Comparison of ENCODE assay signal across 1 cellular context in the genomic region with DNA sequence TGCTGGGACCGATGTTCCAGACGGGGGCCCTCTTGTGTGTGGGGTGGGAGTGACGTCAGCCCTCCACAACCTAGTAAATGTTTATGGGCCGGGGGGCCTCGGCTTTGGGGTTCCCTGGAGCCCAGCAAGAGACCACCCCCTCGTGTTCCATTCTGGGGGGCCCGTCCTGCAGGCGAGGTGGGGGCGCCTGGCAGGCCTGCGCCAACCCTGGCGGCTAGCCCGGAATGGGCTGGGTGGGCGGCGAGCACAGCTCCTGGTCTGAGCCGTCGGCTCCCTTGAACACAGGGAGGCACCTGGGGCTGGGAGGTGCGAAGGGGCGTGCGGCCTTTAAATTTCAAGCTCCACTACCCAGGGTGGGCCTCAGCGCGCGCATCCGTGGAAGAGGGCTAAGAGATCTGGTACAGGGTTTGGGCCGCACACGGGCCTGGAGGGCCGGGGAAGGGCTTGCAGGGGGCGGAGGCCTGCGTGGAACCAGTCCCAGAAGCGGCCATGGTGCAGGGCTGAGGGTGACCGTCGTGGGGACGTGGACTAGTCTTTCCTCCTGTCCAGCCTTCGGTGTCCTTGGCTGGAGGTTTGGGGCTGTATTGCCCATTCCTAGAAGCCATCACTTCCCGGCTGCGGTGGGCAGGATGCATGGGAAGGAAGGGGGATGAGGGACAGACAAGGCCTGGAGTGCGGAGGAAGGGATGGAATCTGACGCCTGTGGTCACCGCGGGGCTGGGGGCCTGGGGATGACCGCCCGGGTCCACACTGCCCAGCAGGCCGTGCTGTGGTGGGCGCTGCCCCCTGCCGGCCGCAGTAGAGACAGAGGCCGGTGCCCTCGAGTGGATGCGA.
TF ChIP-seq lines count a peak whose summit lies in the region.

No MANE protein-coding gene starts in this region.

TF ChIP-seq in HepG2, 621 proteins besides CTCF, POLR2A, EP300 and RAD21 (continued from another document and continues in another):
- TF ChIP-seq ZNF331 (CRISPR knock-in tag; IDR thresholded peaks at IDR 0.05) (peak; percentile 55; the same call in 1 of the 2 replicates), GABPB1 (CRISPR knock-in tag; IDR thresholded peaks at IDR 0.05) (peak; percentile 56; the same call in 1 of the 2 replicates), DR1 (CRISPR knock-in tag; IDR thresholded peaks at IDR 0.05) (no peak), HDAC1 (CRISPR knock-in tag; IDR thresholded peaks at IDR 0.05) (peak; percentile 49; the same call in 1 of the 2 replicates), NFKB2 (CRISPR knock-in tag; IDR thresholded peaks at IDR 0.05; ENCODE audit: borderline replicate concordance) (peak; percentile 55; the same call in 1 of the 2 replicates), SP140L (CRISPR knock-in tag; IDR thresholded peaks at IDR 0.05; ENCODE audit: borderline replicate concordance) (no peak), ZNF530 (CRISPR knock-in tag; IDR thresholded peaks at IDR 0.05; ENCODE audit: low read depth) (no peak), ZNF891 (CRISPR knock-in tag; IDR thresholded peaks at IDR 0.05) (peak; percentile 29; the same call in 1 of the 2 replicates), ZNF841 (CRISPR knock-in tag; IDR thresholded peaks at IDR 0.05; ENCODE audit: borderline replicate concordance) (no peak), ZNF24 (IDR thresholded peaks at IDR 0.05) (no peak), KDM5B (CRISPR knock-in tag; IDR thresholded peaks at IDR 0.05; ENCODE audit: borderline replicate concordance) (peak; percentile 62; the same call in 1 of the 2 replicates), SOX6 (IDR thresholded peaks at IDR 0.05) (no peak), SOX6 (CRISPR knock-in tag; IDR thresholded peaks at IDR 0.05) (peak; percentile 66), ZNF124 (CRISPR knock-in tag; IDR thresholded peaks at IDR 0.05) (no peak), TAF1 (CRISPR knock-in tag; IDR thresholded peaks at IDR 0.05) (no peak), BCL6 (CRISPR knock-in tag; IDR thresholded peaks at IDR 0.05) (peak; percentile 52), GATAD2A (CRISPR knock-in tag; IDR thresholded peaks at IDR 0.05) (peak; percentile 77), ESRRA (CRISPR knock-in tag; IDR thresholded peaks at IDR 0.05; ENCODE audit: low read depth) (peak; percentile 41; the same call in 1 of the 2 replicates), PHF8 (CRISPR knock-in tag; IDR thresholded peaks at IDR 0.05) (peak; percentile 49; the same call in 1 of the 2 replicates), YEATS4 (CRISPR knock-in tag; IDR thresholded peaks at IDR 0.05; ENCODE audit: borderline replicate concordance) (peak; percentile 42; the same call in 1 of the 2 replicates), SOX13 (IDR thresholded peaks at IDR 0.05) (no peak), SOX13 (CRISPR knock-in tag; conservative IDR thresholded peaks at IDR 0.05 in 1 of 2, IDR thresholded peaks at IDR 0.05 in 1 of 2) (peak in 1 of 2 experiments; percentile 37; a peak in 2 of 4 replicates), KMT2B (CRISPR knock-in tag; IDR thresholded peaks at IDR 0.05) (0 out of 2 replicates have a peak, but pooled peaks have one; percentile 49), FOSL2 (CRISPR knock-in tag; IDR thresholded peaks at IDR 0.05) (peak; percentile 29; the same call in 1 of the 2 replicates), YY1 (IDR thresholded peaks at IDR 0.05; ENCODE audit: insufficient read depth, insufficient replicate concordance, low read depth, low read length) (peak; percentile 45), HIVEP1 (CRISPR knock-in tag; IDR thresholded peaks at IDR 0.05) (peak; percentile 72), ZNF644 (CRISPR knock-in tag; IDR thresholded peaks at IDR 0.05; ENCODE audit: low read depth) (no peak), STAT5B (CRISPR knock-in tag; IDR thresholded peaks at IDR 0.05) (0 out of 2 replicates have a peak, but pooled peaks have one; percentile 51), CEBPG (CRISPR knock-in tag; IDR thresholded peaks at IDR 0.05) (0 out of 2 replicates have a peak, but pooled peaks have one; percentile 3), ZNF768 (CRISPR knock-in tag; IDR thresholded peaks at IDR 0.05) (peak; percentile 48; the same call in 1 of the 2 replicates), AGO2 (optimal IDR thresholded peaks at IDR 0.05; ENCODE audit: low read depth, low read length) (peak; percentile 97), ZFX (CRISPR knock-in tag; IDR thresholded peaks at IDR 0.05; ENCODE audit: low read depth) (peak; percentile 75), HDAC2 (CRISPR knock-in tag; IDR thresholded peaks at IDR 0.05) (peak; percentile 49; the same call in 1 of the 2 replicates), HOXA3 (CRISPR knock-in tag; IDR thresholded peaks at IDR 0.05) (0 out of 2 replicates have a peak, but pooled peaks have one; percentile 70), ZNF326 (CRISPR knock-in tag; IDR thresholded peaks at IDR 0.05; ENCODE audit: borderline replicate concordance) (peak; percentile 93), ZNF724P (CRISPR knock-in tag; IDR thresholded peaks at IDR 0.05; ENCODE audit: borderline replicate concordance) (peak; percentile 75; the same call in 1 of the 2 replicates), ZNF441 (CRISPR knock-in tag; IDR thresholded peaks at IDR 0.05; ENCODE audit: borderline replicate concordance) (0 out of 2 replicates have a peak, but pooled peaks have one; percentile 23), SPEN (CRISPR knock-in tag; IDR thresholded peaks at IDR 0.05; ENCODE audit: low read depth) (peak; percentile 42; the same call in 1 of the 2 replicates), MAFG (CRISPR knock-in tag; IDR thresholded peaks at IDR 0.05) (no peak), NR3C1 (CRISPR knock-in tag; IDR thresholded peaks at IDR 0.05) (no peak), ZNF34 (CRISPR knock-in tag; IDR thresholded peaks at IDR 0.05; ENCODE audit: borderline replicate concordance) (peak; percentile 77; the same call in 1 of the 2 replicates), ZNF776 (CRISPR knock-in tag; IDR thresholded peaks at IDR 0.05) (peak; percentile 50; the same call in 1 of the 2 replicates)
- TF ChIP-seq, protein P1, sequence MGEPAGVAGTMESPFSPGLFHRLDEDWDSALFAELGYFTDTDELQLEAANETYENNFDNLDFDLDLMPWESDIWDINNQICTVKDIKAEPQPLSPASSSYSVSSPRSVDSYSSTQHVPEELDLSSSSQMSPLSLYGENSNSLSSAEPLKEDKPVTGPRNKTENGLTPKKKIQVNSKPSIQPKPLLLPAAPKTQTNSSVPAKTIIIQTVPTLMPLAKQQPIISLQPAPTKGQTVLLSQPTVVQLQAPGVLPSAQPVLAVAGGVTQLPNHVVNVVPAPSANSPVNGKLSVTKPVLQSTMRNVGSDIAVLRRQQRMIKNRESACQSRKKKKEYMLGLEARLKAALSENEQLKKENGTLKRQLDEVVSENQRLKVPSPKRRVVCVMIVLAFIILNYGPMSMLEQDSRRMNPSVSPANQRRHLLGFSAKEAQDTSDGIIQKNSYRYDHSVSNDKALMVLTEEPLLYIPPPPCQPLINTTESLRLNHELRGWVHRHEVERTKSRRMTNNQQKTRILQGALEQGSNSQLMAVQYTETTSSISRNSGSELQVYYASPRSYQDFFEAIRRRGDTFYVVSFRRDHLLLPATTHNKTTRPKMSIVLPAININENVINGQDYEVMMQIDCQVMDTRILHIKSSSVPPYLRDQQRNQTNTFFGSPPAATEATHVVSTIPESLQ (CRISPR knock-in tag; conservative IDR thresholded peaks at IDR 0.05), result no peak
- TF ChIP-seq, protein P2, sequence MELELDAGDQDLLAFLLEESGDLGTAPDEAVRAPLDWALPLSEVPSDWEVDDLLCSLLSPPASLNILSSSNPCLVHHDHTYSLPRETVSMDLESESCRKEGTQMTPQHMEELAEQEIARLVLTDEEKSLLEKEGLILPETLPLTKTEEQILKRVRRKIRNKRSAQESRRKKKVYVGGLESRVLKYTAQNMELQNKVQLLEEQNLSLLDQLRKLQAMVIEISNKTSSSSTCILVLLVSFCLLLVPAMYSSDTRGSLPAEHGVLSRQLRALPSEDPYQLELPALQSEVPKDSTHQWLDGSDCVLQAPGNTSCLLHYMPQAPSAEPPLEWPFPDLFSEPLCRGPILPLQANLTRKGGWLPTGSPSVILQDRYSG (CRISPR knock-in tag; IDR thresholded peaks at IDR 0.05), result no peak
- TF ChIP-seq, protein P3, sequence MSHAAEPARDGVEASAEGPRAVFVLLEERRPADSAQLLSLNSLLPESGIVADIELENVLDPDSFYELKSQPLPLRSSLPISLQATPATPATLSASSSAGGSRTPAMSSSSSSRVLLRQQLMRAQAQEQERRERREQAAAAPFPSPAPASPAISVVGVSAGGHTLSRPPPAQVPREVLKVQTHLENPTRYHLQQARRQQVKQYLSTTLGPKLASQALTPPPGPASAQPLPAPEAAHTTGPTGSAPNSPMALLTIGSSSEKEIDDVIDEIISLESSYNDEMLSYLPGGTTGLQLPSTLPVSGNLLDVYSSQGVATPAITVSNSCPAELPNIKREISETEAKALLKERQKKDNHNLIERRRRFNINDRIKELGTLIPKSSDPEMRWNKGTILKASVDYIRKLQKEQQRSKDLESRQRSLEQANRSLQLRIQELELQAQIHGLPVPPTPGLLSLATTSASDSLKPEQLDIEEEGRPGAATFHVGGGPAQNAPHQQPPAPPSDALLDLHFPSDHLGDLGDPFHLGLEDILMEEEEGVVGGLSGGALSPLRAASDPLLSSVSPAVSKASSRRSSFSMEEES (CRISPR knock-in tag; IDR thresholded peaks at IDR 0.05), result peak; percentile 18; the same call in 1 of the 2 replicates
- TF ChIP-seq, protein P4, sequence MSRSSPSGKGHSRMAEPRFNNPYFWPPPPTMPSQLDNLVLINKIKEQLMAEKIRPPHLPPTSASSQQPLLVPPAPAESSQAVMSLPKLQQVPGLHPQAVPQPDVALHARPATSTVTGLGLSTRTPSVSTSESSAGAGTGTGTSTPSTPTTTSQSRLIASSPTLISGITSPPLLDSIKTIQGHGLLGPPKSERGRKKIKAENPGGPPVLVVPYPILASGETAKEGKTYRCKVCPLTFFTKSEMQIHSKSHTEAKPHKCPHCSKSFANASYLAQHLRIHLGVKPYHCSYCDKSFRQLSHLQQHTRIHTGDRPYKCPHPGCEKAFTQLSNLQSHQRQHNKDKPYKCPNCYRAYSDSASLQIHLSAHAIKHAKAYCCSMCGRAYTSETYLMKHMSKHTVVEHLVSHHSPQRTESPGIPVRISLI (CRISPR knock-in tag; IDR thresholded peaks at IDR 0.05; ENCODE audit: borderline replicate concordance), result peak; percentile 20; the same call in 1 of the 2 replicates
- TF ChIP-seq, protein P5, sequence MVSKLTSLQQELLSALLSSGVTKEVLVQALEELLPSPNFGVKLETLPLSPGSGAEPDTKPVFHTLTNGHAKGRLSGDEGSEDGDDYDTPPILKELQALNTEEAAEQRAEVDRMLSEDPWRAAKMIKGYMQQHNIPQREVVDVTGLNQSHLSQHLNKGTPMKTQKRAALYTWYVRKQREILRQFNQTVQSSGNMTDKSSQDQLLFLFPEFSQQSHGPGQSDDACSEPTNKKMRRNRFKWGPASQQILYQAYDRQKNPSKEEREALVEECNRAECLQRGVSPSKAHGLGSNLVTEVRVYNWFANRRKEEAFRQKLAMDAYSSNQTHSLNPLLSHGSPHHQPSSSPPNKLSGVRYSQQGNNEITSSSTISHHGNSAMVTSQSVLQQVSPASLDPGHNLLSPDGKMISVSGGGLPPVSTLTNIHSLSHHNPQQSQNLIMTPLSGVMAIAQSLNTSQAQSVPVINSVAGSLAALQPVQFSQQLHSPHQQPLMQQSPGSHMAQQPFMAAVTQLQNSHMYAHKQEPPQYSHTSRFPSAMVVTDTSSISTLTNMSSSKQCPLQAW (CRISPR knock-in tag; IDR thresholded peaks at IDR 0.05), result peak; percentile 5; the same call in 1 of the 2 replicates
- TF ChIP-seq, protein P6, sequence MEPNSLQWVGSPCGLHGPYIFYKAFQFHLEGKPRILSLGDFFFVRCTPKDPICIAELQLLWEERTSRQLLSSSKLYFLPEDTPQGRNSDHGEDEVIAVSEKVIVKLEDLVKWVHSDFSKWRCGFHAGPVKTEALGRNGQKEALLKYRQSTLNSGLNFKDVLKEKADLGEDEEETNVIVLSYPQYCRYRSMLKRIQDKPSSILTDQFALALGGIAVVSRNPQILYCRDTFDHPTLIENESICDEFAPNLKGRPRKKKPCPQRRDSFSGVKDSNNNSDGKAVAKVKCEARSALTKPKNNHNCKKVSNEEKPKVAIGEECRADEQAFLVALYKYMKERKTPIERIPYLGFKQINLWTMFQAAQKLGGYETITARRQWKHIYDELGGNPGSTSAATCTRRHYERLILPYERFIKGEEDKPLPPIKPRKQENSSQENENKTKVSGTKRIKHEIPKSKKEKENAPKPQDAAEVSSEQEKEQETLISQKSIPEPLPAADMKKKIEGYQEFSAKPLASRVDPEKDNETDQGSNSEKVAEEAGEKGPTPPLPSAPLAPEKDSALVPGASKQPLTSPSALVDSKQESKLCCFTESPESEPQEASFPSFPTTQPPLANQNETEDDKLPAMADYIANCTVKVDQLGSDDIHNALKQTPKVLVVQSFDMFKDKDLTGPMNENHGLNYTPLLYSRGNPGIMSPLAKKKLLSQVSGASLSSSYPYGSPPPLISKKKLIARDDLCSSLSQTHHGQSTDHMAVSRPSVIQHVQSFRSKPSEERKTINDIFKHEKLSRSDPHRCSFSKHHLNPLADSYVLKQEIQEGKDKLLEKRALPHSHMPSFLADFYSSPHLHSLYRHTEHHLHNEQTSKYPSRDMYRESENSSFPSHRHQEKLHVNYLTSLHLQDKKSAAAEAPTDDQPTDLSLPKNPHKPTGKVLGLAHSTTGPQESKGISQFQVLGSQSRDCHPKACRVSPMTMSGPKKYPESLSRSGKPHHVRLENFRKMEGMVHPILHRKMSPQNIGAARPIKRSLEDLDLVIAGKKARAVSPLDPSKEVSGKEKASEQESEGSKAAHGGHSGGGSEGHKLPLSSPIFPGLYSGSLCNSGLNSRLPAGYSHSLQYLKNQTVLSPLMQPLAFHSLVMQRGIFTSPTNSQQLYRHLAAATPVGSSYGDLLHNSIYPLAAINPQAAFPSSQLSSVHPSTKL (CRISPR knock-in tag; IDR thresholded peaks at IDR 0.05), result peak; percentile 63
- TF ChIP-seq, protein P7, sequence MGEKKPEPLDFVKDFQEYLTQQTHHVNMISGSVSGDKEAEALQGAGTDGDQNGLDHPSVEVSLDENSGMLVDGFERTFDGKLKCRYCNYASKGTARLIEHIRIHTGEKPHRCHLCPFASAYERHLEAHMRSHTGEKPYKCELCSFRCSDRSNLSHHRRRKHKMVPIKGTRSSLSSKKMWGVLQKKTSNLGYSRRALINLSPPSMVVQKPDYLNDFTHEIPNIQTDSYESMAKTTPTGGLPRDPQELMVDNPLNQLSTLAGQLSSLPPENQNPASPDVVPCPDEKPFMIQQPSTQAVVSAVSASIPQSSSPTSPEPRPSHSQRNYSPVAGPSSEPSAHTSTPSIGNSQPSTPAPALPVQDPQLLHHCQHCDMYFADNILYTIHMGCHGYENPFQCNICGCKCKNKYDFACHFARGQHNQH (CRISPR knock-in tag; IDR thresholded peaks at IDR 0.05), result peak; percentile 60; the same call in 1 of the 2 replicates
- TF ChIP-seq, protein P8, sequence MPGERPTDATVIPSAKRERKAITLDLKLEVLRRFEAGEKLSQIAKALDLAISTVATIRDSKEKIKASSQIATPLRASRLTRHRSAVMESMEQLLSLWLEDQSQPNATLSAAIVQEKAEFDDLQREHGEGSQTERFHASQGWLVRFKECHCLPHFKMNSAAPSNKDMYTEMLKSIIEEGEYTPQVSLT (CRISPR knock-in tag; IDR thresholded peaks at IDR 0.05; ENCODE audit: borderline replicate concordance, low read depth), result no peak
- TF ChIP-seq, protein P9, sequence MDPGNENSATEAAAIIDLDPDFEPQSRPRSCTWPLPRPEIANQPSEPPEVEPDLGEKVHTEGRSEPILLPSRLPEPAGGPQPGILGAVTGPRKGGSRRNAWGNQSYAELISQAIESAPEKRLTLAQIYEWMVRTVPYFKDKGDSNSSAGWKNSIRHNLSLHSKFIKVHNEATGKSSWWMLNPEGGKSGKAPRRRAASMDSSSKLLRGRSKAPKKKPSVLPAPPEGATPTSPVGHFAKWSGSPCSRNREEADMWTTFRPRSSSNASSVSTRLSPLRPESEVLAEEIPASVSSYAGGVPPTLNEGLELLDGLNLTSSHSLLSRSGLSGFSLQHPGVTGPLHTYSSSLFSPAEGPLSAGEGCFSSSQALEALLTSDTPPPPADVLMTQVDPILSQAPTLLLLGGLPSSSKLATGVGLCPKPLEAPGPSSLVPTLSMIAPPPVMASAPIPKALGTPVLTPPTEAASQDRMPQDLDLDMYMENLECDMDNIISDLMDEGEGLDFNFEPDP (CRISPR knock-in tag; conservative IDR thresholded peaks at IDR 0.05), result no peak
